ENCODE assay signal across 1 cellular context in genomic region chr5:172004824-172005237, GRCh38.
TF ChIP-seq lines count a peak whose summit lies in the region.

No MANE protein-coding gene starts in this region.

TF ChIP-seq in WTC11, 78 proteins besides CTCF, POLR2A, EP300 and RAD21 (continued from another document):
- TF ChIP-seq HMGXB4 (CRISPR knock-in tag; IDR thresholded peaks at IDR 0.05) (no peak), ERG (CRISPR knock-in tag; IDR thresholded peaks at IDR 0.05) (no peak), RORB (CRISPR knock-in tag; IDR thresholded peaks at IDR 0.05) (no peak), IRF2 (CRISPR knock-in tag; IDR thresholded peaks at IDR 0.05; ENCODE audit: borderline replicate concordance, low read depth) (no peak), GRHL2 (CRISPR knock-in tag; IDR thresholded peaks at IDR 0.05; ENCODE audit: insufficient replicate concordance, severe bottlenecking) (no peak), TP53 (CRISPR knock-in tag; IDR thresholded peaks at IDR 0.05) (no peak)
